ENCODE assay signal across 9 cellular contexts in the genomic region with DNA sequence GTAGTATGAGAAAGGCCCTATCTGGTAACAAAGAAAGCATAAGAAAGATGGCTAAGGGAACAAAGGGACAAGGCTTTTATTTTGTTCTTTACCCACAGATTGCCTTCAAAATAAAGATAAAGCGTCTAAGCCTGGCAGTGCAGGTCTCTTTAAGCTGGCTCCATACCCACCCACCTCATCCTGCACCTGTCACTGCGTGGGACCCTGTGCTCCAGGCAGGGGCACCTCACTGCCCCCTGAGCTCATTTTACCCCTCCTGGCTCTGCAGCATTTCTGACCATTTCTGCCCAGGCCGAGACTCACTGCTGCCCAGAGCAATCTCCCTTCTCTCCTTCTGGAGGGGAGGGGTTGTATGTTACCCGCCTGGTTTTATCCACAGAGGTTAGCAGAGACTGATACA. TPM values are rescaled to one million over a fixed set of nuclear protein-coding genes. Genes with fewer than 3 reads are reported as not detected.
DNase-seq lines count a peak whose midpoint lies in the region; ATAC-seq and TF ChIP-seq lines count a peak whose summit lies in the region.
"Had no signal": no experiment of that assay in that cellular context is flagged by ENCODE, and none has a peak within 500 bp of the region (broad histone marks: within the 10 kb centered on the region; RNA-seq: fewer than 3 reads in every experiment).

No MANE protein-coding gene starts in this region.

- peak overlapping the region; percentile 78 for H3K4me2 ChIP-seq in GM23338

- H3K4me3 ChIP-seq in GM23338 (peak overlapping the region; percentile 77), gastroesophageal sphincter (no peak overlapping the region), skeletal muscle tissue (ENCODE audit: low read length in 3 of 3) (peak overlapping the region in 1 of 3 donors; percentile 1), BE2C (ENCODE audit: low read depth, low read length) (no peak overlapping the region)

- H3K36me3 ChIP-seq in GM23338 (ENCODE audit: insufficient read depth) (no peaks in the 10 kb centered on the region), gastroesophageal sphincter (peaks cover 0 to 4% of the 10 kb centered on the region in 2 donors), skeletal muscle tissue (ENCODE audit: control insufficient read depth in 3 of 3, insufficient read depth in 3 of 3, low read length in 3 of 3) (no peaks in the 10 kb centered on the region), BE2C (no peaks in the 10 kb centered on the region)

- no peak for ATAC-seq in GM23338
- ATAC-seq in gastroesophageal sphincter = no peak
- ATAC-seq in activated CD4-positive, CD25-positive, alpha-beta regulatory T cell treated with anti-CD3 and anti-CD28 coated beads, Interleukin-2, amount 50 U/mL, for 24 hours = no peak
- ATAC-seq: esophagus mucosa had no signal

- peaks cover 21% of the 10 kb centered on the region for H3K4me1 ChIP-seq in GM23338 (ENCODE audit: insufficient read depth)
- H3K4me1 ChIP-seq in gastroesophageal sphincter = peaks cover 0 to 38% (median 24%) of the 10 kb centered on the region in 3 donors
- peaks cover 22 to 31% (median 23%) of the 10 kb centered on the region in 3 donors for H3K4me1 ChIP-seq in skeletal muscle tissue (ENCODE audit: control insufficient read depth in 3 of 3, insufficient read depth in 3 of 3, low read length in 3 of 3)
- H3K4me1 ChIP-seq in BE2C = no peaks in the 10 kb centered on the region

- H3K4me1 Mint-ChIP-seq in GM23338 = peaks cover 34% of the 10 kb centered on the region

- H2AFZ ChIP-seq in GM23338 = no peak overlapping the region

- no peaks in the 10 kb centered on the region for H3K9me2 ChIP-seq in GM23338 (ENCODE audit: insufficient read depth)

- 50 to 54% methylated on average over 4 of the region's 4 CpGs for WGBS in gastroesophageal sphincter (ENCODE audit: low coverage in 1 of 2), 2 donors

- no peaks in the 10 kb centered on the region; the same call in 1 of the 2 replicates for H3K79me2 ChIP-seq in GM23338 (replicated peaks; ENCODE audit: insufficient read depth)

- H3K4me3 Mint-ChIP-seq in GM23338 = peak overlapping the region; percentile 81; the same call in 2 of the 3 replicates

- TF ChIP-seq CTCF in GM23338 (conservative IDR thresholded peaks at IDR 0.05; ENCODE audit: low read depth in 2 of 2) (no peak), gastroesophageal sphincter (IDR thresholded peaks at IDR 0.05) (no peak), BE2C (IDR thresholded peaks at IDR 0.05; ENCODE audit: low read depth, low read length) (no peak)

- TF ChIP-seq EP300 in gastroesophageal sphincter (IDR thresholded peaks at IDR 0.05) = no peak

- H3K27ac Mint-ChIP-seq in GM23338 = no peak overlapping the region

- DNase-seq in GM23338 (ENCODE audit: low spot score) (peak; percentile 2), BE2C (no peak)
- DNase-seq in NK-92 treated with Interleukin-12 subunit alpha and Interleukin-12 subunit beta, amount 100 ng/mL, for 24 hours (lab: John Stamatoyannopoulos, UW) = no peak
- DNase-seq: NCI-H1417 treated with DMSO at 0.1 percent for 48 hours had no signal

- H3K27me3 ChIP-seq in GM23338 (ENCODE audit: insufficient read depth) = no peaks in the 10 kb centered on the region
- no peaks in the 10 kb centered on the region for H3K27me3 ChIP-seq in gastroesophageal sphincter
- H3K27me3 ChIP-seq in skeletal muscle tissue (ENCODE audit: control insufficient read depth in 3 of 3, insufficient read depth in 3 of 3, low read length in 3 of 3) = no peaks in the 10 kb centered on the region
- peaks cover 48% of the 10 kb centered on the region for H3K27me3 ChIP-seq in BE2C

- H3K9me3 ChIP-seq in gastroesophageal sphincter (no peaks in the 10 kb centered on the region), skeletal muscle tissue (ENCODE audit: control insufficient read depth in 3 of 3, low read length in 3 of 3) (no peaks in the 10 kb centered on the region), BE2C (no peaks in the 10 kb centered on the region)

- no peaks in the 10 kb centered on the region for H4K20me1 ChIP-seq in GM23338 (replicated peaks; ENCODE audit: insufficient read depth)

- H3K9me3 Mint-ChIP-seq in GM23338 = peaks cover 5% of the 10 kb centered on the region

- TF ChIP-seq POLR2A in Raji (IDR thresholded peaks at IDR 0.05; ENCODE audit: insufficient read depth, low read depth, low read length) = peak; percentile 49; the same call in 1 of the 2 replicates
- no peak for TF ChIP-seq POLR2A in gastroesophageal sphincter (IDR thresholded peaks at IDR 0.05)

- peaks cover 4% of the 10 kb centered on the region; the same call in 1 of the 2 replicates for H3F3A ChIP-seq in GM23338 (replicated peaks; ENCODE audit: low read depth)

- H3K36me3 Mint-ChIP-seq in GM23338 (ENCODE audit: low read depth) = peaks cover 8% of the 10 kb centered on the region

- peaks cover 3% of the 10 kb centered on the region for H3K27me3 Mint-ChIP-seq in GM23338 (ENCODE audit: insufficient read depth, low read depth, poor library complexity)

- no peak overlapping the region for H3K27ac ChIP-seq in GM23338 (ENCODE audit: low read depth)
- H3K27ac ChIP-seq in gastroesophageal sphincter = peak overlapping the region; percentile 82 to 99 (median 98)
- H3K27ac ChIP-seq in skeletal muscle tissue (ENCODE audit: low read depth, low read length) = no peak overlapping the region

- H3K9ac ChIP-seq in skeletal muscle tissue (ENCODE audit: low read depth in 1 of 3, low read length in 3 of 3) = peak overlapping the region in 2 of 3 donors; percentile 38 to 94

TF ChIP-seq in GM23338, 12 proteins besides CTCF, POLR2A, EP300 and RAD21 (continues in another document):
- no peak for TF ChIP-seq NANOG (IDR thresholded peaks at IDR 0.05; ENCODE audit: borderline replicate concordance)
- TF ChIP-seq EZH2 (IDR thresholded peaks at IDR 0.05; ENCODE audit: low read depth, unreplicated experiment) = no peak
- no peak for TF ChIP-seq JUNB (IDR thresholded peaks at IDR 0.05; ENCODE audit: unreplicated experiment)
- TF ChIP-seq CREB1 (CRISPR knock-in tag; IDR thresholded peaks at IDR 0.05; ENCODE audit: low read depth) = no peak

RNA-seq across cellular contexts. Expression of a gene that starts 1.7 kb away (rescaled TPM):
- total RNA-seq in GM23338 (2014; rRNA removed; shearing (Covaris generic)) = 3.1 and 3.4 TPM in 2 replicates
- 1.4 and 1.5 TPM in 2 replicates for polyA plus RNA-seq in GM23338 (2016; fragmentation: Nextera tagmentation; extraction: Ambion mirVana)
- 10 to 100 TPM; 25.6 to 44.7 (median 32.5) TPM for total RNA-seq in gastroesophageal sphincter
- 5.7 TPM for total RNA-seq in skeletal muscle tissue
- 1.3 TPM for polyA plus RNA-seq in BE2C (2012; ENCODE audit: insufficient read depth, insufficient read length, low read depth)

RNA-seq across cellular contexts. Expression of a gene that starts 37.7 kb away (rescaled TPM):
- total RNA-seq in GM23338 (2014; rRNA removed; shearing (Covaris generic)) = 10.9 and 22.7 TPM in 2 replicates
- polyA plus RNA-seq in GM23338 (2016; fragmentation: Nextera tagmentation; extraction: Ambion mirVana) = 6.2 and 8.6 TPM in 2 replicates
- 1 to 10 TPM in 2 of 4 donors, under 1 TPM in 2; 0.81 to 3.1 (median 1.1) TPM for total RNA-seq in gastroesophageal sphincter
- total RNA-seq in skeletal muscle tissue = 0.52 TPM
- polyA plus RNA-seq in BE2C (2012; ENCODE audit: insufficient read depth, insufficient read length, low read depth) = not detected

Comparison
In these comparisons a context has a peak if more than half of its experiments do, and no peak if none do; other contexts are left out.
1. H3K27ac ChIP-seq: peak in gastroesophageal sphincter (4 of 4); none in GM23338 (single experiment) and skeletal muscle tissue (single experiment).